ENCODE assay signal across 8 cellular contexts in the genomic region with DNA sequence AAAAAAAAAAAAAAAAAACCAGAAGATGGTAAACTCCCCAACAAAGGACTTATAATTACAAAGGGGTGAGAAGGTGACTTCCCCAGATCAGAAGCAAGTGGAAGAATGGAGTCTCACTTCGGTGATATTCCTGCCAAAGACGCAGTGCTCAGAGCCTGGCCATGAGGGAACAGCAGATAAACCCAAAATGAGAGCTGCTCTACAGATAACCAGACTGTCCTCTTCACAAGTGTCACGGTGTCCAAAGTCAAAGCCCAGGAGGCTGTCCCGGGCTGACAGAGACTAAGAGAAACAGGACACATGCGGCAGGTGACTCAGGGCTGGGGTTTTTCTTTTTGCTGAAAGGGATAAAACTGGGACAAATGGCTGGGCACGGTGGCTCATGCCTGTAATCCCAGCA.
"Had no signal": no experiment of that assay in that cellular context is flagged by ENCODE, and none has a peak within 500 bp of the region (broad histone marks: within the 10 kb centered on the region; RNA-seq: fewer than 3 reads in every experiment).

No MANE protein-coding gene starts in this region.

- ATAC-seq: HCT116, HepG2 had no signal

- H3K4me3 ChIP-seq: GM23248, HAP-1 had no signal

- H2AFZ ChIP-seq: GM23248 had no signal

- DNase-seq: GM23248, GOT3, H7, HFFc6 had no signal

- FAIRE-seq: HepG2, HTR-8/SVneo had no signal

- H3K36me3 ChIP-seq: HAP-1 had no signal

- H3K9ac ChIP-seq: GM23248 had no signal

- H3K27ac ChIP-seq: GM23248 had no signal

- H3K9me3 ChIP-seq: HAP-1 had no signal

- H3K4me1 ChIP-seq: HAP-1 had no signal
